Comparison of ENCODE assay signal across 8 cellular contexts in the genomic region with DNA sequence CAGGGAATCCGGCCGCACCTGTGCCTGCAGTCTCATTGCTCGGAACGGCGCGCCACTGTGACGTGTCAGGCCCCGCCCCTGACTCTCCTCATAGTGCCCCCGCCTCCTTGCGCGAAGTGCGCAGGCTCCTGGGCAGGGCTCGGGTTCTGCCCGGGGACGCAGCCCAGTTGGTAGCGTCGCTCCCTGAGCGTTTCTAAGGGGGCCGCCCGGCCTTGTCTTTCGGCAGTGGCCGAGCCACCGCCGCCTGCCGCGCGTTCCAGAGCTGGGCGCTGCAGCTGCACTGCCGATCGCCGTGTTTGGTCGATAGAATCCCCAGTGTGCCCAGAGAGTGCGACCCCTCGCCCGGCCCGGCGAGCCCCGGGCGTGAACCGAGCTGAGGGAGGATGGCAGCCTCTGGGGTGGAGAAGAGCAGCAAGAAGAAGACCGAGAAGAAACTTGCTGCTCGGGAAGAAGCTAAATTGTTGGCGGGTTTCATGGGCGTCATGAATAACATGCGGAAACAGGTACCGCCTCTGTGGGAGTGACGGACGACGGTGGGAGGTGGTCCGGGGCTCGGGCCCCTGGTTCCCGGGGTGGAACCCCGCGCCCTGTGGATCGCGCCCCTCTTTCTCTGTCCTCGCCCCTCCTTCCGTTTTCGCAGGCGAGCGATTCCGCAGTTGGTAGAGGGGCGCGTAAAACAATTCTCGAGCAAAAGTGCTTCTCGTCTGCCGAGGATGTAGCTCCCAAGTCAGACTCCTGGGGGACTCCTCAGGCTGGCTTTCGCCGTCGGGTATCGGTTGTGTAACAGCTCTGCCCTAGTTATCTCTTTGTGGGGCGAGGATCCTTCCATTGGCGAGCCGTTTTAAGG. TPM values are rescaled to one million over a fixed set of nuclear protein-coding genes. Genes with fewer than 3 reads are reported as not detected.
DNase-seq lines count a peak whose midpoint lies in the region; ATAC-seq and TF ChIP-seq lines count a peak whose summit lies in the region.

Gene KLHL7 (plus strand): TSS at position 142 of the 847 bp plus-strand sequence. CDS start 242 bp downstream, at position 384.

- peak; percentile 44 for DNase-seq in GM04503 (ENCODE audit: low read depth)
- DNase-seq in HFF-Myc (ENCODE audit: extremely low read depth, low read depth): peak; percentile 65
- DNase-seq in NAMALWA (ENCODE audit: low spot score): peak; percentile 99
- DNase-seq in SK-N-DZ (ENCODE audit: low spot score): peak; percentile 91
- peak; percentile 98 for DNase-seq in activated naive CD4-positive, alpha-beta T cell treated with anti-CD3 and anti-CD28 coated beads, Interleukin-2, amount 10 ng/mL, durations not matched to agents 7 days and 5 days
- DNase-seq in superior temporal gyrus (ENCODE audit: extremely low spot score): peak; percentile 97

- no peaks in the 10 kb centered on the region for H3K27me3 Mint-ChIP-seq in activated naive CD4-positive, alpha-beta T cell treated with anti-CD3 and anti-CD28 coated beads, Interleukin-2, amount 10 ng/mL, durations not matched to agents 7 days and 5 days

- no peak for TF ChIP-seq EP300 in gastroesophageal sphincter (IDR thresholded peaks at IDR 0.05)

- peak; percentile 89 to 93 for TF ChIP-seq POLR2A in gastroesophageal sphincter (IDR thresholded peaks at IDR 0.05)

- H3K4me1 ChIP-seq in gastroesophageal sphincter (peaks cover 9 to 45% (median 14%) of the 10 kb centered on the region in 3 donors), neutrophil (ENCODE audit: control insufficient read depth in 1 of 2, insufficient read depth in 1 of 2, low read depth in 1 of 2, low read length in 1 of 2) (peaks cover 22 to 24% of the 10 kb centered on the region in 2 experiments)

- H3K4me3 ChIP-seq in HFF-Myc (replicated peaks; ENCODE audit: low read depth, low read length) (peak within 1 kb of the TSS; percentile 92), gastroesophageal sphincter (peak within 1 kb of the TSS; percentile 81 to 82), neutrophil (ENCODE audit: low read depth in 1 of 2, low read length in 1 of 2) (peak within 1 kb of the TSS; percentile 96 to 97)

- CTCF ChIA-PET in activated naive CD4-positive, alpha-beta T cell treated with anti-CD3 and anti-CD28 coated beads, Interleukin-2, amount 10 ng/mL, durations not matched to agents 7 days and 5 days (lab: Charles Lee): interaction anchor here (0.6 to 2.3 kb wide), 6 partner anchors 19 to 159 kb away, joined by 3 to 9 read pairs (median 3); no protein-coding TSS in a partner anchor

- H3K9me3 ChIP-seq in gastroesophageal sphincter (peaks cover 0 to 7% (median 0%) of the 10 kb centered on the region in 3 donors), neutrophil (no peaks in the 10 kb centered on the region)

- H3K4me1 Mint-ChIP-seq in activated naive CD4-positive, alpha-beta T cell treated with anti-CD3 and anti-CD28 coated beads, Interleukin-2, amount 10 ng/mL, durations not matched to agents 7 days and 5 days: peaks cover 26% of the 10 kb centered on the region

- no peaks in the 10 kb centered on the region for H3K9me3 Mint-ChIP-seq in activated naive CD4-positive, alpha-beta T cell treated with anti-CD3 and anti-CD28 coated beads, Interleukin-2, amount 10 ng/mL, durations not matched to agents 7 days and 5 days

- H3K27ac Mint-ChIP-seq in activated naive CD4-positive, alpha-beta T cell treated with anti-CD3 and anti-CD28 coated beads, Interleukin-2, amount 10 ng/mL, durations not matched to agents 7 days and 5 days: peak within 1 kb of the TSS; percentile 94

- H3K27ac ChIP-seq in gastroesophageal sphincter: peak within 1 kb of the TSS; percentile 85 to 96 (median 94)
- peak within 1 kb of the TSS; percentile 83 for H3K27ac ChIP-seq in neutrophil

- H3K36me3 Mint-ChIP-seq in activated naive CD4-positive, alpha-beta T cell treated with anti-CD3 and anti-CD28 coated beads, Interleukin-2, amount 10 ng/mL, durations not matched to agents 7 days and 5 days: no peaks in the 10 kb centered on the region

- TF ChIP-seq CTCF in HFF-Myc (IDR thresholded peaks at IDR 0.05; ENCODE audit: low read depth, low read length, missing control alignments) (no peak), gastroesophageal sphincter (IDR thresholded peaks at IDR 0.05) (peak in 2 of 4 experiments; percentile 4 to 17), neutrophil (IDR thresholded peaks at IDR 0.05) (no peak)

- peak within 1 kb of the TSS; percentile 91 for H3K4me3 Mint-ChIP-seq in activated naive CD4-positive, alpha-beta T cell treated with anti-CD3 and anti-CD28 coated beads, Interleukin-2, amount 10 ng/mL, durations not matched to agents 7 days and 5 days

- peaks cover 0 to 6% of the 10 kb centered on the region in 2 donors for H3K36me3 ChIP-seq in gastroesophageal sphincter
- no peaks in the 10 kb centered on the region for H3K36me3 ChIP-seq in neutrophil

- peak; percentile 100 for ATAC-seq in gastroesophageal sphincter

- no peaks in the 10 kb centered on the region for H3K27me3 ChIP-seq in gastroesophageal sphincter
- H3K27me3 ChIP-seq in neutrophil: no peaks in the 10 kb centered on the region

- WGBS in gastroesophageal sphincter (ENCODE audit: low coverage in 1 of 2), 2 donors: 0% methylated on average over 9 of the region's 74 CpGs; no CpG with 5 or more reads in 1 of the 2 donors

RNA-seq across cellular contexts. Expression of gene KLHL7, which starts in this region (rescaled TPM):
- polyA plus RNA-seq in SK-N-DZ (2014; cell fraction: cytosol; rRNA removed): 57.2 and 139 TPM in 2 replicates
- polyA plus RNA-seq in SK-N-DZ (2014; cell fraction: nucleus; rRNA removed): 30.7 and 37.6 TPM in 2 replicates
- total RNA-seq in gastroesophageal sphincter: 10 to 100 TPM; 21.3 to 45.9 (median 27.6) TPM

Comparison
In these comparisons a context has a peak if more than half of its experiments do, and no peak if none do; other contexts are left out.
1. Peak in every context shown above with its lines: DNase-seq, ATAC-seq, H3K4me3 ChIP-seq and H3K27ac ChIP-seq.
2. DNase-seq: peak in every context shown above with its lines; median percentile 99 in NAMALWA; 98 in activated naive CD4-positive, alpha-beta T cell treated with anti-CD3 and anti-CD28 coated beads, Interleukin-2, amount 10 ng/mL, durations not matched to agents 7 days and 5 days; 97 in superior temporal gyrus; 91 in SK-N-DZ; 65 in HFF-Myc; 44 in GM04503.